ENCODE assay signal across 16 cellular contexts in the genomic region with DNA sequence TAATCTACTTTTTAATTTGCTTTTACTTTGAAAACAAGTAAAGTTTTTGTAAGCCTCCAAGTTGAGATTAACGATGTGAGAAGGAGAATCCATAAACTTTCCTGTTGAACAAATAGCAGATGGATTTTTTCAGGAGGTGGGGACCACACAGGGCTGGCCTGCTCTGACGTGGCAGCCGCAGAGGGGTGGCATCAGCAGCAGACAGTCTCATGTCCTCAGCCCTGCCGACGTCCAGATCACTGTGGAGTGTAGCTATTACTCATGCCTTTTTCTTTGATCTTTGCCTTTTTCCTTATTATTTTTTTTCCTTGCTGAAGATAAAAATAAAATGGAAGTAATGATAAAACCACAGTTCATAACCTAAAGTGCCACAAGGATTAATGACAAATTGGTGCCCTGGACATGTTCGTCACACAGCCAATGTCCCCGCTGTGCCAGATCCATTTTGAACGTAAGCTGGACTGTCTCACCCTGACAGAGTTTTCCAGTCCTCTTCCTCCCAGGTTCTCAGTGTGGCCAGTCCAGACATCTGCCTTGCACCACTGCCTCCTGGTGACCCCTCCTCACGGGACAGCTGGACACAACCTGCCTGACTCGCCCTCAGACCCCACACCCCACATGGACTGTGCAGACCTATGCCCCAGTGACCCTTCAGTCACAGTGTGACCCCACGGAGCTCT. TPM values are rescaled to one million over a fixed set of nuclear protein-coding genes. Genes with fewer than 3 reads are reported as not detected.
DNase-seq lines count a peak whose midpoint lies in the region; ATAC-seq, FAIRE-seq and TF ChIP-seq lines count a peak whose summit lies in the region.
"Had no signal": no experiment of that assay in that cellular context is flagged by ENCODE, and none has a peak within 500 bp of the region (broad histone marks: within the 10 kb centered on the region; RNA-seq: fewer than 3 reads in every experiment).

No MANE protein-coding gene starts in this region.

- no peak for FAIRE-seq in frontal cortex (lab: Jason Lieb, UNC)

- no peak overlapping the region for H3K4me3 ChIP-seq in fibroblast of the aortic adventitia (ENCODE audit: low read depth, low read length)

- DNase-seq in EH (ENCODE audit: low read depth), result peak; percentile 90
- peak; percentile 41 for DNase-seq in T1000 (lab: John Stamatoyannopoulos, UW)
- DNase-seq in fibroblast of the aortic adventitia (ENCODE audit: low read depth), result peak; percentile 66
- no peak for DNase-seq in sciatic nerve (ENCODE audit: low spot score)
- DNase-seq in frontal cortex (ENCODE audit: low spot score in 2 of 2), result no peak
- no peak for DNase-seq in T-helper 2 cell
- no peak for DNase-seq in NCI-H1092 treated with DMSO at 0.1 percent for 48 hours (lab: John Stamatoyannopoulos, UW)
- DNase-seq: activated CD4-positive, alpha-beta memory T cell treated with anti-CD3 and anti-CD28 coated beads, Interleukin-2, amount 10 ng/mL, durations not matched to agents 7 days and 5 days; DMS79 treated with DMSO at 0.1 percent for 48 hours; naive B cell; NCI-H1930; NCI-H510A treated with DMSO at 0.1 percent for 48 hours had no signal

- no peak for TF ChIP-seq CTCF in fibroblast of the aortic adventitia (IDR thresholded peaks at IDR 0.05; ENCODE audit: insufficient read depth, low read length)

- ATAC-seq in sciatic nerve, result peak; percentile 18
- no peak for ATAC-seq in HG03196 (IDR thresholded peaks at IDR 0.05; ENCODE audit: unreplicated experiment)

- intact Hi-C loops in sciatic nerve (cut with DNase I), result no loop called here

RNA-seq across cellular contexts. Expression of gene ZBTB21, which starts 15.4 kb away (rescaled TPM):
- total RNA-seq in fibroblast of the aortic adventitia (ENCODE audit: low replicate concordance) (4.4 and 15.4 TPM in 2 replicates), sciatic nerve (27.3 TPM), frontal cortex (11.8 TPM)

RNA-seq across cellular contexts. Expression of gene UMODL1, which starts 45.6 kb away (rescaled TPM):
- total RNA-seq in fibroblast of the aortic adventitia (ENCODE audit: low replicate concordance), result not detected in 2 replicates
- total RNA-seq in sciatic nerve, result not detected
- not detected for total RNA-seq in frontal cortex
- total RNA-seq: dermis microvascular lymphatic vessel endothelial cell, pulmonary artery endothelial cell, SK-MEL-5 had no signal

Comparison
In these comparisons a context has a peak if more than half of its experiments do, and no peak if none do; other contexts are left out.
1. DNase-seq: peak in EH (single experiment), T1000 (single experiment) and fibroblast of the aortic adventitia (single experiment); none in sciatic nerve (single experiment), frontal cortex (0 of 2), T-helper 2 cell (0 of 5) and NCI-H1092 treated with DMSO at 0.1 percent for 48 hours (single experiment).